Comparison of ENCODE assay signal across 26 cellular contexts in genomic region chr3:168065569-168065968, GRCh38.
"Had no signal": no experiment of that assay in that cellular context is flagged by ENCODE, and none has a peak within 500 bp of the region (broad histone marks: within the 10 kb centered on the region; RNA-seq: fewer than 3 reads in every experiment).

No MANE protein-coding gene starts in this region.

- H3K4me3 Mint-ChIP-seq: activated CD8-positive, alpha-beta T cell treated with anti-CD3 and anti-CD28 coated beads for 36 hours; activated T-cell treated with anti-CD3 and anti-CD28 coated beads, Interleukin-2, amount 50 U/mL, for 4 hours; activated T-helper 17 cell treated with anti-CD3 and anti-CD28 coated beads, Interleukin-2, amount 50 U/mL, for 72 hours; central memory CD8-positive, alpha-beta T cell; dendritic cell treated with granulocyte-macrophage colony-stimulating factor and Interleukin-4, amounts not matched to agents 40 ng/mL and 50 ng/mL, for 4 days; endodermal cell; neural crest cell; stimulated activated naive B cell treated with anti-CD40 and anti-IgM and Interleukin-4, amounts not matched to agents 10 μg/mL and 1 μg/mL and 100 μg/mL, for 72 hours had no signal

- H3K4me1 Mint-ChIP-seq: central memory CD8-positive, alpha-beta T cell had no signal

- H3K27me3 ChIP-seq: breast epithelium, foreskin keratinocyte, heart right ventricle, right atrium auricular region, stomach, thyroid gland had no signal

- H3K27ac ChIP-seq: foreskin keratinocyte, parathyroid adenoma, psoas muscle, right atrium auricular region, stomach, thyroid gland had no signal

- H3K4me1 ChIP-seq: breast epithelium, parathyroid adenoma, thyroid gland had no signal

- DNase-seq: activated CD4-positive, alpha-beta T cell treated with anti-CD3 and anti-CD28 coated beads, Interleukin-2, amount 50 U/mL, for 1 hour; activated CD8-positive, alpha-beta T cell treated with anti-CD3 and anti-CD28 coated beads for 36 hours; activated gamma-delta T cell treated with Interleukin-2 at 50 U/mL for 16 hours; activated naive CD4-positive, alpha-beta T cell treated with anti-CD3 and anti-CD28 coated beads, Interleukin-2, amount 50 U/mL, for 16 hours; activated T-cell treated with anti-CD3 and anti-CD28 coated beads, Interleukin-2, amount 50 U/mL, for 4 hours; amniotic stem cell; endodermal cell; foreskin keratinocyte; heart right ventricle; nucleus accumbens; psoas muscle; stimulated activated CD4-positive, alpha-beta T cell treated with anti-CD3 and anti-CD28 coated beads, Interleukin-15, amount 100 ng/mL, for 24 hours; stimulated activated CD4-positive, alpha-beta T cell treated with anti-CD3 and anti-CD28 coated beads, Interleukin-2, amount 100 ng/mL, for 24 hours; stimulated activated naive B cell treated with anti-CD40 and anti-IgM and Interleukin-4, amounts not matched to agents 10 μg/mL and 1 μg/mL and 100 μg/mL, for 72 hours; stomach; T-helper 2 cell; thyroid gland had no signal

- ATAC-seq: activated CD8-positive, alpha-beta T cell treated with anti-CD3 and anti-CD28 coated beads for 36 hours; activated T-cell treated with anti-CD3 and anti-CD28 coated beads, Interleukin-2, amount 50 U/mL, for 4 hours; activated T-helper 17 cell treated with anti-CD3 and anti-CD28 coated beads, Interleukin-2, amount 50 U/mL, for 72 hours; esophagus mucosa; foreskin keratinocyte; heart right ventricle; psoas muscle; stimulated activated naive B cell treated with anti-CD40 and anti-IgM and Interleukin-4, amounts not matched to agents 10 μg/mL and 1 μg/mL and 100 μg/mL, for 72 hours had no signal

- H3K36me3 ChIP-seq: breast epithelium, heart right ventricle, right atrium auricular region, stomach, thyroid gland had no signal

- H3K27ac Mint-ChIP-seq: activated CD8-positive, alpha-beta T cell treated with anti-CD3 and anti-CD28 coated beads for 36 hours; activated T-helper 17 cell treated with anti-CD3 and anti-CD28 coated beads, Interleukin-2, amount 50 U/mL, for 72 hours; dendritic cell treated with granulocyte-macrophage colony-stimulating factor and Interleukin-4, amounts not matched to agents 40 ng/mL and 50 ng/mL, for 4 days; stimulated activated naive B cell treated with anti-CD40 and anti-IgM and Interleukin-4, amounts not matched to agents 10 μg/mL and 1 μg/mL and 100 μg/mL, for 72 hours had no signal

- H3K9me3 ChIP-seq: breast epithelium, heart right ventricle, psoas muscle, right atrium auricular region, stomach, thyroid gland had no signal

- H3K27me3 Mint-ChIP-seq: activated T-helper 17 cell treated with anti-CD3 and anti-CD28 coated beads, Interleukin-2, amount 50 U/mL, for 72 hours; central memory CD8-positive, alpha-beta T cell; dendritic cell treated with granulocyte-macrophage colony-stimulating factor and Interleukin-4, amounts not matched to agents 40 ng/mL and 50 ng/mL, for 4 days; stimulated activated naive B cell treated with anti-CD40 and anti-IgM and Interleukin-4, amounts not matched to agents 10 μg/mL and 1 μg/mL and 100 μg/mL, for 72 hours had no signal

- H3K4me3 ChIP-seq: breast epithelium, heart right ventricle, lung, psoas muscle, right atrium auricular region, stomach, thyroid gland had no signal

- H3K9me3 Mint-ChIP-seq: activated CD8-positive, alpha-beta T cell treated with anti-CD3 and anti-CD28 coated beads for 36 hours; activated T-cell treated with anti-CD3 and anti-CD28 coated beads, Interleukin-2, amount 50 U/mL, for 4 hours; activated T-helper 17 cell treated with anti-CD3 and anti-CD28 coated beads, Interleukin-2, amount 50 U/mL, for 72 hours; central memory CD8-positive, alpha-beta T cell; dendritic cell treated with granulocyte-macrophage colony-stimulating factor and Interleukin-4, amounts not matched to agents 40 ng/mL and 50 ng/mL, for 4 days; endodermal cell; neural crest cell; stimulated activated naive B cell treated with anti-CD40 and anti-IgM and Interleukin-4, amounts not matched to agents 10 μg/mL and 1 μg/mL and 100 μg/mL, for 72 hours had no signal
